In the genomic region with DNA sequence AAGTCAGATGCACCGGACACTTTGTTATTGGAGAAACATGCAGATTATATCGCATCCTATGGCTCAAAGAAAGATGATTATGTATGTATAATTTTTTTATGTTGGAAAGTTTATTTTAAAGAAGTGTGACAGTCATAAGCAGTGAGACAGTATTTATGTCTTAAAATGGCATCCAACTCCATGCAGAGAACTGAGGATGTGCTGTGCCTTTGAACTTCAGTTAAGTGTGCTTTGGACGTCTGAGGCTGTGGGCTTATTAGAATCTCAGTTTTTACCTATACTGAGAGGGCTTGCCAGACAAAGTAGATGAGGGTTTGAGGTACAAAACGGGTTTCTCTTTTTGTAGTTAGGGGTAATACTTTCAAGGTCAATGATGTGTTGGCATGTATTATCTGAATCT, we compare ENCODE assay signal across 8 cellular contexts. TPM values are rescaled to one million over a fixed set of nuclear protein-coding genes. Genes with fewer than 3 reads are reported as not detected.
DNase-seq lines count a peak whose midpoint lies in the region; ATAC-seq, FAIRE-seq and TF ChIP-seq lines count a peak whose summit lies in the region.

No MANE protein-coding gene starts in this region.

- intact Hi-C loops in pancreas (cut with DNase I), result no loop called here

- peaks cover 74% of the 10 kb centered on the region for H3K79me2 ChIP-seq in DND-41 (ENCODE audit: insufficient read depth, low read length)

- 0 out of 3 replicates have a peak, but pooled peaks have one; percentile 18 for ATAC-seq in DND-41 (ENCODE audit: insufficient read depth, low read depth)
- no peak for ATAC-seq in pancreas
- ATAC-seq in GM21786 (IDR thresholded peaks at IDR 0.05; ENCODE audit: unreplicated experiment), result no peak
- ATAC-seq in HG03442 (IDR thresholded peaks at IDR 0.05; ENCODE audit: unreplicated experiment), result no peak

- H3K9me3 ChIP-seq in DND-41 (ENCODE audit: insufficient read depth, low read length, severe bottlenecking) (no peaks in the 10 kb centered on the region), pancreas (no peaks in the 10 kb centered on the region)

- H3K4me2 ChIP-seq in DND-41 (ENCODE audit: insufficient read depth, low read length), result peak overlapping the region; percentile 87

- in situ Hi-C loops in GM13977 (cut with MboI; ENCODE audit: low pct_unique_long_range_greater_than_20kb, low sequenced_read_pairs, unreplicated experiment), result no loop called here

- H2AFZ ChIP-seq in DND-41 (ENCODE audit: low read depth, low read length), result no peak overlapping the region

- no peak for TF ChIP-seq CTCF in DND-41 (IDR thresholded peaks at IDR 0.05; ENCODE audit: borderline replicate concordance, extremely low read depth, low read length, poor library complexity, severe bottlenecking)
- TF ChIP-seq CTCF in epithelial cell of proximal tubule (conservative IDR thresholded peaks at IDR 0.05; ENCODE audit: low read depth, low read length), result no peak
- no peak for TF ChIP-seq CTCF in pancreas (IDR thresholded peaks at IDR 0.05)
- TF ChIP-seq CTCF in GM13977 (IDR thresholded peaks at IDR 0.05; ENCODE audit: extremely low read depth, insufficient read depth, missing control alignments), result no peak

- H3K36me3 ChIP-seq in DND-41 (ENCODE audit: insufficient read depth, low read length) (peaks cover 57% of the 10 kb centered on the region), pancreas (peaks cover 0 to 19% (median 10%) of the 10 kb centered on the region in 3 donors)

- H3K4me1 ChIP-seq in DND-41 (ENCODE audit: insufficient read depth, low read length), result peaks cover 62% of the 10 kb centered on the region
- peaks cover 22 to 40% (median 27%) of the 10 kb centered on the region in 3 donors for H3K4me1 ChIP-seq in pancreas

- H4K20me1 ChIP-seq in DND-41 (ENCODE audit: insufficient read depth, low read length), result peaks cover 49% of the 10 kb centered on the region

- FAIRE-seq in pancreas (lab: Jason Lieb, UNC), result no peak

- H3K9ac ChIP-seq in DND-41 (ENCODE audit: low read depth, low read length), result peak overlapping the region; percentile 93

- H3K27ac ChIP-seq in DND-41 (ENCODE audit: low read length), result peak overlapping the region; percentile 88
- peak overlapping the region in 1 of 4 donors; percentile 83 for H3K27ac ChIP-seq in pancreas

- H3K4me3 ChIP-seq in DND-41 (ENCODE audit: low read depth in 1 of 2, low read length in 2 of 2) (peak overlapping the region; percentile 98 to 100), epithelial cell of proximal tubule (ENCODE audit: low read depth, low read length) (peak overlapping the region; percentile 78), pancreas (peak overlapping the region; percentile 55 to 71 (median 66))

- H3K27me3 ChIP-seq in DND-41 (ENCODE audit: insufficient read depth, low read length, poor library complexity) (no peaks in the 10 kb centered on the region), pancreas (no peaks in the 10 kb centered on the region)

- WGBS in pancreas, 2 donors, result 12 to 19% methylated on average over 4 of the region's 4 CpGs

- peak; percentile 30 for DNase-seq in DND-41
- no peak for DNase-seq in epithelial cell of proximal tubule (ENCODE audit: low read depth)
- no peak for DNase-seq in pancreas
- DNase-seq in GM13977 (ENCODE audit: low spot score), result no peak
- DNase-seq in dermis blood vessel endothelial cell, result no peak

TF ChIP-seq in PFSK-1, 5 proteins besides CTCF, POLR2A, EP300 and RAD21:
- TF ChIP-seq, protein P1, sequence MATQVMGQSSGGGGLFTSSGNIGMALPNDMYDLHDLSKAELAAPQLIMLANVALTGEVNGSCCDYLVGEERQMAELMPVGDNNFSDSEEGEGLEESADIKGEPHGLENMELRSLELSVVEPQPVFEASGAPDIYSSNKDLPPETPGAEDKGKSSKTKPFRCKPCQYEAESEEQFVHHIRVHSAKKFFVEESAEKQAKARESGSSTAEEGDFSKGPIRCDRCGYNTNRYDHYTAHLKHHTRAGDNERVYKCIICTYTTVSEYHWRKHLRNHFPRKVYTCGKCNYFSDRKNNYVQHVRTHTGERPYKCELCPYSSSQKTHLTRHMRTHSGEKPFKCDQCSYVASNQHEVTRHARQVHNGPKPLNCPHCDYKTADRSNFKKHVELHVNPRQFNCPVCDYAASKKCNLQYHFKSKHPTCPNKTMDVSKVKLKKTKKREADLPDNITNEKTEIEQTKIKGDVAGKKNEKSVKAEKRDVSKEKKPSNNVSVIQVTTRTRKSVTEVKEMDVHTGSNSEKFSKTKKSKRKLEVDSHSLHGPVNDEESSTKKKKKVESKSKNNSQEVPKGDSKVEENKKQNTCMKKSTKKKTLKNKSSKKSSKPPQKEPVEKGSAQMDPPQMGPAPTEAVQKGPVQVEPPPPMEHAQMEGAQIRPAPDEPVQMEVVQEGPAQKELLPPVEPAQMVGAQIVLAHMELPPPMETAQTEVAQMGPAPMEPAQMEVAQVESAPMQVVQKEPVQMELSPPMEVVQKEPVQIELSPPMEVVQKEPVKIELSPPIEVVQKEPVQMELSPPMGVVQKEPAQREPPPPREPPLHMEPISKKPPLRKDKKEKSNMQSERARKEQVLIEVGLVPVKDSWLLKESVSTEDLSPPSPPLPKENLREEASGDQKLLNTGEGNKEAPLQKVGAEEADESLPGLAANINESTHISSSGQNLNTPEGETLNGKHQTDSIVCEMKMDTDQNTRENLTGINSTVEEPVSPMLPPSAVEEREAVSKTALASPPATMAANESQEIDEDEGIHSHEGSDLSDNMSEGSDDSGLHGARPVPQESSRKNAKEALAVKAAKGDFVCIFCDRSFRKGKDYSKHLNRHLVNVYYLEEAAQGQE (IDR thresholded peaks at IDR 0.05; ENCODE audit: insufficient read depth in 1 of 2, low read depth in 2 of 2, low read length in 2 of 2), result no peak
- TF ChIP-seq TAF1 (IDR thresholded peaks at IDR 0.05; ENCODE audit: borderline replicate concordance, insufficient read depth, low read length) (peak; percentile 7; the same call in 1 of the 2 replicates), POLR2AphosphoS5 (IDR thresholded peaks at IDR 0.05; ENCODE audit: low read depth, low read length) (peak; percentile 34; the same call in 1 of the 2 replicates), FOXP2 (optimal IDR thresholded peaks at IDR 0.05; ENCODE audit: borderline replicate concordance, extremely low read depth, extremely low read length, insufficient read depth) (no peak), SIN3A (IDR thresholded peaks at IDR 0.05; ENCODE audit: borderline replicate concordance, insufficient read depth, low read length) (0 out of 2 replicates have a peak, but pooled peaks have one; percentile 54)

RNA-seq across cellular contexts. Expression of gene RABGGTB, which starts 1.5 kb away (rescaled TPM):
- polyA plus RNA-seq in PFSK-1 (2012; ENCODE audit: insufficient read length, low read depth), result 77.4 TPM
- 51.0 and 61.0 TPM in 2 replicates for total RNA-seq in epithelial cell of proximal tubule
- 10 to 100 TPM; 31.7 to 47.8 (median 36.6) TPM for total RNA-seq in pancreas
- polyA plus RNA-seq in pancreas, result 10 to 100 TPM; 31.5 to 59.2 TPM
- total RNA-seq in dermis blood vessel endothelial cell, result 76.0 and 79.6 TPM in 2 replicates

RNA-seq across cellular contexts. Expression of gene MSH4, which starts 9.2 kb away (rescaled TPM):
- polyA plus RNA-seq in PFSK-1 (2012; ENCODE audit: insufficient read length, low read depth), result not detected
- total RNA-seq in epithelial cell of proximal tubule (0.75 TPM in 1 of 2 replicates, not detected in the other), pancreas (under 1 TPM; 0.09 to 0.19 (median 0.12) TPM), dermis blood vessel endothelial cell (0.14 and 0.34 TPM in 2 replicates)
- polyA plus RNA-seq in pancreas, result under 1 TPM; 0.15 to 0.19 TPM
